In genomic region chr9:37752646-37753488, GRCh38 we compare ENCODE assay signal across 1 cellular context.
TF ChIP-seq lines count a peak whose summit lies in the region.

No MANE protein-coding gene starts in this region.

TF ChIP-seq in H1, 55 proteins besides CTCF, POLR2A, EP300 and RAD21 (continued from another document):
- TF ChIP-seq ATF2 (IDR thresholded peaks at IDR 0.05; ENCODE audit: low read length), result no peak
- no peak for TF ChIP-seq RNF2 (IDR thresholded peaks at IDR 0.05; ENCODE audit: borderline replicate concordance, low read depth, low read length, missing control alignments, poor library complexity, severe bottlenecking)
- TF ChIP-seq CHD2 (IDR thresholded peaks at IDR 0.05; ENCODE audit: low read length), result no peak
- TF ChIP-seq KDM5A (IDR thresholded peaks at IDR 0.05; ENCODE audit: low read length), result no peak
